Comparison of ENCODE assay signal across 27 cellular contexts in genomic region chr15:60052796-60053195, GRCh38. TPM values are rescaled to one million over a fixed set of nuclear protein-coding genes. Genes with fewer than 3 reads are reported as not detected.
"Had no signal": no experiment of that assay in that cellular context is flagged by ENCODE, and none has a peak within 500 bp of the region (broad histone marks: within the 10 kb centered on the region; RNA-seq: fewer than 3 reads in every experiment).

No MANE protein-coding gene starts in this region.

- DNase-seq: activated B cell treated with CpG ODN at 0.5 μM for 24 hours; activated CD4-positive, alpha-beta memory T cell treated with anti-CD3 and anti-CD28 coated beads for 36 hours; activated CD4-positive, alpha-beta T cell treated with anti-CD3 and anti-CD28 coated beads, Interleukin-2, amount 10 ng/mL, durations not matched to agents 7 days and 5 days; activated CD8-positive, alpha-beta memory T cell treated with anti-CD3 and anti-CD28 coated beads for 24 hours; activated effector memory CD4-positive, alpha-beta T cell treated with anti-CD3 and anti-CD28 coated beads, Interleukin-2, amount 50 U/mL, for 16 hours; activated naive CD4-positive, alpha-beta T cell treated with Interleukin-2 at 50 U/mL for 16 hours; activated naive CD8-positive, alpha-beta T cell treated with anti-CD3 and anti-CD28 coated beads, Interleukin-2, amount 50 U/mL, for 24 hours; activated T-cell treated with anti-CD3 and anti-CD28 coated beads, Interleukin-2, amount 50 U/mL, for 4 hours; amniotic stem cell; brain microvascular endothelial cell; central memory CD4-positive, alpha-beta T cell; MM.1S; NCI-H1105; NCI-H1436; NCI-H1694 treated with DMSO at 0.1 percent for 48 hours; NCI-H2029 treated with DMSO at 0.1 percent for 48 hours; NCI-H446; NCI-H524; T-cell; T-helper 2 cell; T1000 had no signal

- H3K36me3 ChIP-seq: ascending aorta, brain microvascular endothelial cell had no signal

- FAIRE-seq: TTC549 had no signal

- H3K4me2 ChIP-seq: KMS-11 had no signal

- H3K4me3 ChIP-seq: ascending aorta, SK-N-MC had no signal

- H3K27ac ChIP-seq: ascending aorta, brain microvascular endothelial cell, KMS-11, SK-N-MC had no signal

- H3K4me1 ChIP-seq: ascending aorta had no signal

- ATAC-seq: activated naive CD4-positive, alpha-beta T cell treated with anti-CD3 and anti-CD28 coated beads, Interleukin-2, amount 50 U/mL, for 72 hours; activated naive CD8-positive, alpha-beta T cell treated with anti-CD3 and anti-CD28 coated beads, Interleukin-2, amount 50 U/mL, for 24 hours; activated T-cell treated with anti-CD3 and anti-CD28 coated beads, Interleukin-2, amount 50 U/mL, for 4 hours; Right ventricle myocardium inferior; T-cell had no signal

- H3K27me3 ChIP-seq: ascending aorta, brain microvascular endothelial cell had no signal

RNA-seq across cellular contexts. Expression of gene FOXB1, which starts 48.7 kb away (rescaled TPM):
- total RNA-seq: activated B cell treated with CpG ODN at 0.5 μM for 24 hours, ascending aorta, Right ventricle myocardium inferior had no signal
